1 cellular context compared by ENCODE assay signal in genomic region chr3:181252626-181253025, GRCh38.
TF ChIP-seq lines count a peak whose summit lies in the region.

No MANE protein-coding gene starts in this region.

TF ChIP-seq in HEK293, 187 proteins besides CTCF, POLR2A, EP300 and RAD21 (continued from another document and continues in another):
- TF ChIP-seq ZEB2 (tag by site-specific recombination; IDR thresholded peaks at IDR 0.05), result peak; percentile 36; the same call in 1 of the 2 replicates
- no peak for TF ChIP-seq ZBTB26 (tag by site-specific recombination; optimal IDR thresholded peaks at IDR 0.05)
- no peak for TF ChIP-seq ZNF37A (tag by site-specific recombination; IDR thresholded peaks at IDR 0.05)
- TF ChIP-seq ZBTB44 (tag by site-specific recombination; IDR thresholded peaks at IDR 0.05), result peak; percentile 75
- no peak for TF ChIP-seq ZNF239 (tag by site-specific recombination; IDR thresholded peaks at IDR 0.05)
- no peak for TF ChIP-seq HOXC10 (CRISPR knock-in tag; IDR thresholded peaks at IDR 0.05)
- no peak for TF ChIP-seq ZNF529 (tag by site-specific recombination; IDR thresholded peaks at IDR 0.05; ENCODE audit: insufficient replicate concordance)
- no peak for TF ChIP-seq ZNF624 (tag by site-specific recombination; IDR thresholded peaks at IDR 0.05)
- no peak for TF ChIP-seq ZFHX2 (tag by site-specific recombination; conservative IDR thresholded peaks at IDR 0.05)
- no peak for TF ChIP-seq KLF7 (tag by site-specific recombination; IDR thresholded peaks at IDR 0.05; ENCODE audit: borderline replicate concordance)
- TF ChIP-seq MEIS1 (CRISPR knock-in tag; IDR thresholded peaks at IDR 0.05; ENCODE audit: borderline replicate concordance), result peak; percentile 34; the same call in 1 of the 2 replicates
- TF ChIP-seq PRDM2 (tag by site-specific recombination; IDR thresholded peaks at IDR 0.05; ENCODE audit: borderline replicate concordance), result no peak
- TF ChIP-seq ZNF792 (tag by site-specific recombination; IDR thresholded peaks at IDR 0.05), result no peak
- no peak for TF ChIP-seq ZNF48 (tag by site-specific recombination; IDR thresholded peaks at IDR 0.05)
- TF ChIP-seq ELK4 (IDR thresholded peaks at IDR 0.05; ENCODE audit: borderline replicate concordance, low read depth, low read length), result no peak
- TF ChIP-seq ZNF274 (IDR thresholded peaks at IDR 0.05; ENCODE audit: low read length), result no peak
- no peak for TF ChIP-seq ZNF274 (tag by site-specific recombination; IDR thresholded peaks at IDR 0.05; ENCODE audit: borderline replicate concordance)
- no peak for TF ChIP-seq ZNF202 (tag by site-specific recombination; IDR thresholded peaks at IDR 0.05; ENCODE audit: borderline replicate concordance)
- no peak for TF ChIP-seq ZNF10 (tag by site-specific recombination; IDR thresholded peaks at IDR 0.05)
- no peak for TF ChIP-seq ZNF510 (tag by site-specific recombination; IDR thresholded peaks at IDR 0.05; ENCODE audit: insufficient replicate concordance)
- TF ChIP-seq ZBTB20 (tag by site-specific recombination; IDR thresholded peaks at IDR 0.05), result no peak
- 0 out of 2 replicates have a peak, but pooled peaks have one; percentile 39 for TF ChIP-seq ZNF660 (tag by site-specific recombination; IDR thresholded peaks at IDR 0.05)
- no peak for TF ChIP-seq ZNF155 (tag by site-specific recombination; IDR thresholded peaks at IDR 0.05)
- peak; percentile 85 for TF ChIP-seq BCL11B (tag by site-specific recombination; IDR thresholded peaks at IDR 0.05; ENCODE audit: low read depth)
- no peak for TF ChIP-seq EGR2 (tag by site-specific recombination; IDR thresholded peaks at IDR 0.05; ENCODE audit: low read depth)
- no peak for TF ChIP-seq ZFP3 (tag by site-specific recombination; IDR thresholded peaks at IDR 0.05; ENCODE audit: low read depth)
- no peak for TF ChIP-seq ZSCAN16 (tag by site-specific recombination; IDR thresholded peaks at IDR 0.05)
- TF ChIP-seq ZSCAN4 (tag by site-specific recombination; IDR thresholded peaks at IDR 0.05), result no peak
- no peak for TF ChIP-seq ZNF561 (tag by site-specific recombination; IDR thresholded peaks at IDR 0.05; ENCODE audit: borderline replicate concordance)
- no peak for TF ChIP-seq ZNF777 (tag by site-specific recombination; IDR thresholded peaks at IDR 0.05; ENCODE audit: borderline replicate concordance)
- no peak for TF ChIP-seq ZNF513 (tag by site-specific recombination; IDR thresholded peaks at IDR 0.05)
- TF ChIP-seq HOXD13 (CRISPR knock-in tag; IDR thresholded peaks at IDR 0.05; ENCODE audit: borderline replicate concordance), result peak; percentile 56; the same call in 1 of the 2 replicates
- no peak for TF ChIP-seq ZNF521 (tag by site-specific recombination; IDR thresholded peaks at IDR 0.05)
- TF ChIP-seq ZNF530 (tag by site-specific recombination; IDR thresholded peaks at IDR 0.05; ENCODE audit: low read depth), result no peak
- TF ChIP-seq ZNF639 (tag by site-specific recombination; IDR thresholded peaks at IDR 0.05), result no peak
- TF ChIP-seq ZNF2 (tag by site-specific recombination; IDR thresholded peaks at IDR 0.05), result no peak
- TF ChIP-seq ZNF658 (tag by site-specific recombination; IDR thresholded peaks at IDR 0.05), result no peak
- no peak for TF ChIP-seq ZNF169 (tag by site-specific recombination; IDR thresholded peaks at IDR 0.05)
- no peak for TF ChIP-seq ZNF837 (tag by site-specific recombination; IDR thresholded peaks at IDR 0.05)
- no peak for TF ChIP-seq ZNF501 (tag by site-specific recombination; IDR thresholded peaks at IDR 0.05)
- TF ChIP-seq ZNF768 (tag by site-specific recombination; IDR thresholded peaks at IDR 0.05), result no peak
- no peak for TF ChIP-seq ZNF548 (tag by site-specific recombination; IDR thresholded peaks at IDR 0.05)
- TF ChIP-seq WT1 (tag by site-specific recombination; IDR thresholded peaks at IDR 0.05), result no peak
- TF ChIP-seq ZNF394 (tag by site-specific recombination; IDR thresholded peaks at IDR 0.05; ENCODE audit: borderline replicate concordance), result no peak
- no peak for TF ChIP-seq SCRT2 (tag by site-specific recombination; IDR thresholded peaks at IDR 0.05)
- no peak for TF ChIP-seq ZNF280D (tag by site-specific recombination; IDR thresholded peaks at IDR 0.05)
- TF ChIP-seq ZNF362 (tag by site-specific recombination; IDR thresholded peaks at IDR 0.05), result no peak
- TF ChIP-seq ZNF248 (tag by site-specific recombination; IDR thresholded peaks at IDR 0.05), result no peak
